1 cellular context compared by ENCODE assay signal in genomic region chr9:136697146-136697820, GRCh38.
TF ChIP-seq lines count a peak whose summit lies in the region.

No MANE protein-coding gene starts in this region.

TF ChIP-seq in HepG2, 621 proteins besides CTCF, POLR2A, EP300 and RAD21 (continued from another document and continues in another):
- TF ChIP-seq, protein P1, sequence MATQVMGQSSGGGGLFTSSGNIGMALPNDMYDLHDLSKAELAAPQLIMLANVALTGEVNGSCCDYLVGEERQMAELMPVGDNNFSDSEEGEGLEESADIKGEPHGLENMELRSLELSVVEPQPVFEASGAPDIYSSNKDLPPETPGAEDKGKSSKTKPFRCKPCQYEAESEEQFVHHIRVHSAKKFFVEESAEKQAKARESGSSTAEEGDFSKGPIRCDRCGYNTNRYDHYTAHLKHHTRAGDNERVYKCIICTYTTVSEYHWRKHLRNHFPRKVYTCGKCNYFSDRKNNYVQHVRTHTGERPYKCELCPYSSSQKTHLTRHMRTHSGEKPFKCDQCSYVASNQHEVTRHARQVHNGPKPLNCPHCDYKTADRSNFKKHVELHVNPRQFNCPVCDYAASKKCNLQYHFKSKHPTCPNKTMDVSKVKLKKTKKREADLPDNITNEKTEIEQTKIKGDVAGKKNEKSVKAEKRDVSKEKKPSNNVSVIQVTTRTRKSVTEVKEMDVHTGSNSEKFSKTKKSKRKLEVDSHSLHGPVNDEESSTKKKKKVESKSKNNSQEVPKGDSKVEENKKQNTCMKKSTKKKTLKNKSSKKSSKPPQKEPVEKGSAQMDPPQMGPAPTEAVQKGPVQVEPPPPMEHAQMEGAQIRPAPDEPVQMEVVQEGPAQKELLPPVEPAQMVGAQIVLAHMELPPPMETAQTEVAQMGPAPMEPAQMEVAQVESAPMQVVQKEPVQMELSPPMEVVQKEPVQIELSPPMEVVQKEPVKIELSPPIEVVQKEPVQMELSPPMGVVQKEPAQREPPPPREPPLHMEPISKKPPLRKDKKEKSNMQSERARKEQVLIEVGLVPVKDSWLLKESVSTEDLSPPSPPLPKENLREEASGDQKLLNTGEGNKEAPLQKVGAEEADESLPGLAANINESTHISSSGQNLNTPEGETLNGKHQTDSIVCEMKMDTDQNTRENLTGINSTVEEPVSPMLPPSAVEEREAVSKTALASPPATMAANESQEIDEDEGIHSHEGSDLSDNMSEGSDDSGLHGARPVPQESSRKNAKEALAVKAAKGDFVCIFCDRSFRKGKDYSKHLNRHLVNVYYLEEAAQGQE (IDR thresholded peaks at IDR 0.05; ENCODE audit: borderline replicate concordance in 1 of 2, low read depth in 1 of 2, low read length in 2 of 2): no peak; a peak in 1 of 4 replicates
- TF ChIP-seq, protein P2, sequence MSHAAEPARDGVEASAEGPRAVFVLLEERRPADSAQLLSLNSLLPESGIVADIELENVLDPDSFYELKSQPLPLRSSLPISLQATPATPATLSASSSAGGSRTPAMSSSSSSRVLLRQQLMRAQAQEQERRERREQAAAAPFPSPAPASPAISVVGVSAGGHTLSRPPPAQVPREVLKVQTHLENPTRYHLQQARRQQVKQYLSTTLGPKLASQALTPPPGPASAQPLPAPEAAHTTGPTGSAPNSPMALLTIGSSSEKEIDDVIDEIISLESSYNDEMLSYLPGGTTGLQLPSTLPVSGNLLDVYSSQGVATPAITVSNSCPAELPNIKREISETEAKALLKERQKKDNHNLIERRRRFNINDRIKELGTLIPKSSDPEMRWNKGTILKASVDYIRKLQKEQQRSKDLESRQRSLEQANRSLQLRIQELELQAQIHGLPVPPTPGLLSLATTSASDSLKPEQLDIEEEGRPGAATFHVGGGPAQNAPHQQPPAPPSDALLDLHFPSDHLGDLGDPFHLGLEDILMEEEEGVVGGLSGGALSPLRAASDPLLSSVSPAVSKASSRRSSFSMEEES (CRISPR knock-in tag; IDR thresholded peaks at IDR 0.05): peak; percentile 49; the same call in 1 of the 2 replicates
- no peak for TF ChIP-seq PLSCR1 (CRISPR knock-in tag; IDR thresholded peaks at IDR 0.05; ENCODE audit: borderline replicate concordance)
- TF ChIP-seq GMEB2 (CRISPR knock-in tag; IDR thresholded peaks at IDR 0.05; ENCODE audit: low read depth): no peak
- no peak for TF ChIP-seq ZNF572 (CRISPR knock-in tag; IDR thresholded peaks at IDR 0.05)
- no peak for TF ChIP-seq MIER3 (CRISPR knock-in tag; IDR thresholded peaks at IDR 0.05; ENCODE audit: borderline replicate concordance)
- peak; percentile 35 for TF ChIP-seq ZNF292 (CRISPR knock-in tag; IDR thresholded peaks at IDR 0.05; ENCODE audit: borderline replicate concordance, low read depth)
- TF ChIP-seq MED13 (CRISPR knock-in tag; IDR thresholded peaks at IDR 0.05): no peak
- no peak for TF ChIP-seq ZNF513 (CRISPR knock-in tag; conservative IDR thresholded peaks at IDR 0.05)
- TF ChIP-seq SP140L (CRISPR knock-in tag; IDR thresholded peaks at IDR 0.05; ENCODE audit: borderline replicate concordance): no peak
- peak; percentile 59; the same call in 1 of the 2 replicates for TF ChIP-seq JUND (CRISPR knock-in tag; IDR thresholded peaks at IDR 0.05)
- TF ChIP-seq ZBTB40 (IDR thresholded peaks at IDR 0.05): no peak
- no peak for TF ChIP-seq ZBTB40 (CRISPR knock-in tag; IDR thresholded peaks at IDR 0.05)
- no peak for TF ChIP-seq ZNF639 (CRISPR knock-in tag; conservative IDR thresholded peaks at IDR 0.05)
- peak; percentile 65; the same call in 1 of the 2 replicates for TF ChIP-seq PATZ1 (CRISPR knock-in tag; IDR thresholded peaks at IDR 0.05)
- TF ChIP-seq, protein P3, sequence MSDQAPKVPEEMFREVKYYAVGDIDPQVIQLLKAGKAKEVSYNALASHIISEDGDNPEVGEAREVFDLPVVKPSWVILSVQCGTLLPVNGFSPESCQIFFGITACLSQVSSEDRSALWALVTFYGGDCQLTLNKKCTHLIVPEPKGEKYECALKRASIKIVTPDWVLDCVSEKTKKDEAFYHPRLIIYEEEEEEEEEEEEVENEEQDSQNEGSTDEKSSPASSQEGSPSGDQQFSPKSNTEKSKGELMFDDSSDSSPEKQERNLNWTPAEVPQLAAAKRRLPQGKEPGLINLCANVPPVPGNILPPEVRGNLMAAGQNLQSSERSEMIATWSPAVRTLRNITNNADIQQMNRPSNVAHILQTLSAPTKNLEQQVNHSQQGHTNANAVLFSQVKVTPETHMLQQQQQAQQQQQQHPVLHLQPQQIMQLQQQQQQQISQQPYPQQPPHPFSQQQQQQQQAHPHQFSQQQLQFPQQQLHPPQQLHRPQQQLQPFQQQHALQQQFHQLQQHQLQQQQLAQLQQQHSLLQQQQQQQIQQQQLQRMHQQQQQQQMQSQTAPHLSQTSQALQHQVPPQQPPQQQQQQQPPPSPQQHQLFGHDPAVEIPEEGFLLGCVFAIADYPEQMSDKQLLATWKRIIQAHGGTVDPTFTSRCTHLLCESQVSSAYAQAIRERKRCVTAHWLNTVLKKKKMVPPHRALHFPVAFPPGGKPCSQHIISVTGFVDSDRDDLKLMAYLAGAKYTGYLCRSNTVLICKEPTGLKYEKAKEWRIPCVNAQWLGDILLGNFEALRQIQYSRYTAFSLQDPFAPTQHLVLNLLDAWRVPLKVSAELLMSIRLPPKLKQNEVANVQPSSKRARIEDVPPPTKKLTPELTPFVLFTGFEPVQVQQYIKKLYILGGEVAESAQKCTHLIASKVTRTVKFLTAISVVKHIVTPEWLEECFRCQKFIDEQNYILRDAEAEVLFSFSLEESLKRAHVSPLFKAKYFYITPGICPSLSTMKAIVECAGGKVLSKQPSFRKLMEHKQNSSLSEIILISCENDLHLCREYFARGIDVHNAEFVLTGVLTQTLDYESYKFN (CRISPR knock-in tag; conservative IDR thresholded peaks at IDR 0.05): peak; percentile 91
- no peak for TF ChIP-seq ZNF678 (CRISPR knock-in tag; IDR thresholded peaks at IDR 0.05)
- no peak for TF ChIP-seq NPAS2 (CRISPR knock-in tag; IDR thresholded peaks at IDR 0.05; ENCODE audit: borderline replicate concordance)
- TF ChIP-seq MIXL1 (CRISPR knock-in tag; IDR thresholded peaks at IDR 0.05): no peak
- TF ChIP-seq BRD4 (CRISPR knock-in tag; IDR thresholded peaks at IDR 0.05): peak; percentile 61; the same call in 1 of the 2 replicates
- TF ChIP-seq CCAR2 (optimal IDR thresholded peaks at IDR 0.05; ENCODE audit: low read depth, low read length): no peak
- no peak for TF ChIP-seq POGZ (CRISPR knock-in tag; IDR thresholded peaks at IDR 0.05)
- no peak for TF ChIP-seq PCBP1 (IDR thresholded peaks at IDR 0.05; ENCODE audit: borderline replicate concordance, low read depth, low read length)
- TF ChIP-seq DNMT1 (CRISPR knock-in tag; IDR thresholded peaks at IDR 0.05): no peak
- TF ChIP-seq ZNF556 (CRISPR knock-in tag; IDR thresholded peaks at IDR 0.05; ENCODE audit: borderline replicate concordance): no peak
- TF ChIP-seq CHD4 (IDR thresholded peaks at IDR 0.05; ENCODE audit: borderline replicate concordance, low read length): no peak; the same call in none of the 2 replicates
- peak; percentile 83 for TF ChIP-seq RXRB (CRISPR knock-in tag; IDR thresholded peaks at IDR 0.05; ENCODE audit: borderline replicate concordance)
- peak; percentile 64 for TF ChIP-seq RNF2 (conservative IDR thresholded peaks at IDR 0.05; ENCODE audit: low read depth)
